ENCODE assay signal across 7 cellular contexts in genomic region chr1:206557636-206558473, GRCh38. TPM values are rescaled to one million over a fixed set of nuclear protein-coding genes. Genes with fewer than 3 reads are reported as not detected.
DNase-seq lines count a peak whose midpoint lies in the region; ATAC-seq, FAIRE-seq and TF ChIP-seq lines count a peak whose summit lies in the region.

No MANE protein-coding gene starts in this region.

- peaks cover 25 to 82% of the 10 kb centered on the region in 2 donors for H3K4me1 ChIP-seq in left lung

- peak; percentile 63 for FAIRE-seq in GM12892 (lab: Jason Lieb, UNC)

- H3K27ac ChIP-seq in angular gyrus (ENCODE audit: low read depth, low read length) (peak overlapping the region; percentile 50), left lung (peak overlapping the region; percentile 84 to 99), temporal lobe (ENCODE audit: low read depth, low read length) (peak overlapping the region; percentile 50)

- no peak for TF ChIP-seq CTCF in left lung (IDR thresholded peaks at IDR 0.05)

- peak; percentile 39; the same call in 1 of the 2 replicates for TF ChIP-seq POLR2A in GM12892 (IDR thresholded peaks at IDR 0.05; ENCODE audit: low read depth, low read length)

- peak overlapping the region; percentile 58 to 80 for H3K4me3 ChIP-seq in left lung

- intact Hi-C loops in left lung (cut with DNase I): no loop called here

- peaks cover 0 to 11% of the 10 kb centered on the region in 2 donors for H3K36me3 ChIP-seq in left lung

- DNase-seq in GM12892 (ENCODE audit: insufficient read length) (no peak), NCI-H2029 (lab: John Stamatoyannopoulos, UW) (peak; percentile 77), left lung (peak in 1 of 2 donors; percentile 49)

- ATAC-seq in left lung: peak; percentile 19
- ATAC-seq in HG03521 (IDR thresholded peaks at IDR 0.05; ENCODE audit: unreplicated experiment): no peak
- no peak for ATAC-seq in HG02885 (IDR thresholded peaks at IDR 0.05; ENCODE audit: poor library complexity, unreplicated experiment)

- H3K9me3 ChIP-seq in left lung: no peaks in the 10 kb centered on the region

- no peaks in the 10 kb centered on the region for H3K27me3 ChIP-seq in left lung

RNA-seq across cellular contexts. Expression of gene RASSF5, which starts 50.5 kb away (rescaled TPM):
- 43.0 TPM for polyA plus RNA-seq in GM12892 (2012; ENCODE audit: missing spikeins)
- total RNA-seq in left lung (10 to 100 TPM; 26.5 to 40.9 TPM), temporal lobe (0.98 TPM)

RNA-seq across cellular contexts. Expression of gene EIF2D, which starts 54.4 kb away (rescaled TPM):
- 81.9 TPM for polyA plus RNA-seq in GM12892 (2012; ENCODE audit: missing spikeins)
- 10 to 100 TPM; 37.5 to 39.5 TPM for total RNA-seq in left lung
- 13.3 TPM for total RNA-seq in temporal lobe

Comparison
In these comparisons a context has a peak if more than half of its experiments do, and no peak if none do; other contexts are left out.
1. RNA of gene RASSF5, which starts 50.5 kb away (total RNA-seq): 26.5 to 40.9 TPM in left lung; 0.98 TPM in temporal lobe (single experiment); every median in the first group is over 10 times any median in the second.
2. Peak in every context shown above with its lines, with median percentiles within 50 percentile points of each other: H3K27ac ChIP-seq.